ENCODE assay signal across 21 cellular contexts in genomic region chr4:14787221-14787620, GRCh38.
"Had no signal": no experiment of that assay in that cellular context is flagged by ENCODE, and none has a peak within 500 bp of the region (broad histone marks: within the 10 kb centered on the region; RNA-seq: fewer than 3 reads in every experiment).

No MANE protein-coding gene starts in this region.

- H3K9me3 ChIP-seq: body of pancreas had no signal

- H3K36me3 ChIP-seq: adrenal gland, WERI-Rb-1 had no signal

- H3K4me1 ChIP-seq: adrenal gland, body of pancreas had no signal

- H3K27ac ChIP-seq: adrenal gland, body of pancreas, WERI-Rb-1 had no signal

- H3K27me3 ChIP-seq: adrenal gland, body of pancreas had no signal

- H3K4me3 ChIP-seq: adrenal gland, body of pancreas had no signal

- DNase-seq: activated B cell treated with CpG ODN at 0.5 μM for 24 hours; activated CD4-positive, alpha-beta T cell treated with anti-CD3 and anti-CD28 coated beads, Interleukin-2, amount 50 U/mL, for 1 hour; activated CD4-positive, alpha-beta T cell treated with anti-CD3 and anti-CD28 coated beads, Interleukin-2, amount 50 U/mL, for 48 hours; activated CD8-positive, alpha-beta memory T cell treated with anti-CD3 and anti-CD28 coated beads for 24 hours; activated effector memory CD4-positive, alpha-beta T cell treated with Interleukin-2 at 50 U/mL for 16 hours; activated gamma-delta T cell treated with Interleukin-2 at 50 U/mL for 16 hours; activated naive CD4-positive, alpha-beta T cell treated with anti-CD3 and anti-CD28 coated beads, Interleukin-2, amount 50 U/mL, for 16 hours; activated naive CD4-positive, alpha-beta T cell treated with Interleukin-2 at 50 U/mL for 16 hours; activated T-cell treated with anti-CD3 and anti-CD28 coated beads, Interleukin-2, amount 50 U/mL, for 4 hours; amygdala; aorta; caudate nucleus; cortex of kidney; effector CD8-positive, alpha-beta T cell; head of caudate nucleus; T-helper 1 cell; T-helper 17 cell; T1000 had no signal
